26 cellular contexts compared by ENCODE assay signal in genomic region chr1:89472253-89472652, GRCh38.
"Had no signal": no experiment of that assay in that cellular context is flagged by ENCODE, and none has a peak within 500 bp of the region (broad histone marks: within the 10 kb centered on the region; RNA-seq: fewer than 3 reads in every experiment).

No MANE protein-coding gene starts in this region.

- H3K9me3 ChIP-seq: suprapubic skin, testis, thoracic aorta, thyroid gland, tibial artery, upper lobe of left lung, upper lobe of right lung, uterus, vagina had no signal

- H3K27me3 ChIP-seq: stomach, suprapubic skin, testis, thyroid gland, tibial nerve, transverse colon, upper lobe of left lung, upper lobe of right lung, uterus, vagina had no signal

- ATAC-seq: stimulated activated effector memory CD8-positive, alpha-beta T cell treated with anti-CD3 and anti-CD28 coated beads, Interleukin-12 subunit alpha, Interleukin-12 subunit beta, amount 100 ng/mL, for 72 hours; stimulated activated memory B cell treated with anti-CD40 and anti-IgM and Interleukin-4, amounts not matched to agents 10 μg/mL and 1 μg/mL and 100 μg/mL, for 72 hours; stimulated activated naive B cell treated with anti-CD40 and anti-IgM and Interleukin-4, amounts not matched to agents 10 μg/mL and 1 μg/mL and 100 μg/mL, for 72 hours; stimulated activated naive CD8-positive, alpha-beta T cell treated with anti-CD3 and anti-CD28 coated beads, Interleukin-15, amount 100 ng/mL, for 72 hours; stimulated activated naive CD8-positive, alpha-beta T cell treated with anti-CD3 and anti-CD28 coated beads, Interleukin-15, Interleukin-2, amounts not matched to agents 100 U/mL and 50 U/mL, for 24 hours; upper lobe of right lung had no signal

- H3K4me1 ChIP-seq: suprapubic skin, testis, thyroid gland, tibial artery, tibial nerve, transverse colon, upper lobe of left lung, upper lobe of right lung, uterus, vagina had no signal

- H3K27ac ChIP-seq: stomach, suprapubic skin, testis, thoracic aorta, thyroid gland, tibial artery, tibial nerve, transverse colon, upper lobe of left lung, upper lobe of right lung, uterus, vagina had no signal

- H3K4me3 ChIP-seq: stomach, suprapubic skin, testis, thoracic aorta, thyroid gland, tibial artery, tibial nerve, transverse colon, upper lobe of left lung, upper lobe of right lung, uterus, vagina had no signal

- H3K36me3 ChIP-seq: stomach, suprapubic skin, thoracic aorta, thyroid gland, tibial artery, tibial nerve, transverse colon, upper lobe of left lung, upper lobe of right lung, uterus, vagina had no signal

- DNase-seq: stimulated activated CD4-positive, alpha-beta T cell treated with anti-CD3 and anti-CD28 coated beads, Interleukin-2, amount 100 ng/mL, for 48 hours; stimulated activated CD4-positive, alpha-beta T cell treated with anti-CD3 and anti-CD28 coated beads, Interleukin-4, amount 100 ng/mL, for 1 hour; stimulated activated CD4-positive, alpha-beta T cell treated with anti-CD3 and anti-CD28 coated beads, Interleukin-4, amount 100 ng/mL, for 24 hours; stimulated activated CD4-positive, alpha-beta T cell treated with anti-CD3 and anti-CD28 coated beads, Interleukin-4, amount 100 ng/mL, for 4 hours; stimulated activated CD8-positive, alpha-beta memory T cell treated with anti-CD3 and anti-CD28 coated beads, Interleukin-4, amount 100 ng/mL, for 48 hours; stimulated activated naive B cell treated with anti-CD40 and anti-IgM and Interleukin-4, amounts not matched to agents 10 μg/mL and 1 μg/mL and 100 μg/mL, for 72 hours; stimulated activated naive CD4-positive, alpha-beta T cell; stimulated activated naive CD4-positive, alpha-beta T cell treated with Interleukin-2 at 50 U/mL for 16 hours; stimulated activated naive CD8-positive, alpha-beta T cell treated with anti-CD3 and anti-CD28 coated beads, Interleukin-15, amount 100 ng/mL, for 72 hours; stimulated activated naive CD8-positive, alpha-beta T cell treated with anti-CD3 and anti-CD28 coated beads, Interleukin-15, Interleukin-2, amounts not matched to agents 100 U/mL and 50 U/mL, for 24 hours; stomach; substantia nigra; testis; thyroid gland; tibial artery; transverse colon; upper lobe of left lung; upper lobe of right lung; uterus had no signal

- FAIRE-seq: urothelium cell line had no signal
